Comparison of ENCODE assay signal across 25 cellular contexts in the genomic region with DNA sequence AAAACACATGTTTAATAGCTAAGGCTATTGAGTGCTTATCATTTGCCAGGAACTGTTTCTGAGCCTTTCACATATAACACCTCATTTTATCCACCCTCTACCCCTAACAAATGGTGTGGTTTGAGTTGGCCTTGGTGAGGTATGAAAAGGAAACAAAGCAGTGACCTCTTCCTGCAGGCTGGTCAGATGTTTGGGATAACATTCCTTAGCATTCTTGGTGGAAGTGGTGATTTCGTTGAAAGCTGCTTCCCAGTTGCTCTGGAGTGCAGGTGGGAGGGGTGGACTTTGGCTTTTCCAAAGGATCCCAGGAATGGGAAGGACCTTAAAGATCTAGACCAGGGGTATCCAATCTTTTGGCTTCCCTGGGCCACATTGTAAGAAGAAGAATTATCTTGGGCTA. TPM values are rescaled to one million over a fixed set of nuclear protein-coding genes. Genes with fewer than 3 reads are reported as not detected.
DNase-seq lines count a peak whose midpoint lies in the region; ATAC-seq and TF ChIP-seq lines count a peak whose summit lies in the region.
"Had no signal": no experiment of that assay in that cellular context is flagged by ENCODE, and none has a peak within 500 bp of the region (broad histone marks: within the 10 kb centered on the region; RNA-seq: fewer than 3 reads in every experiment).

No MANE protein-coding gene starts in this region.

- H2BK120ac ChIP-seq in mesendoderm (ENCODE audit: low read depth, low read length): no peak overlapping the region

- H3K36me3 ChIP-seq in mesendoderm (ENCODE audit: control insufficient read depth, insufficient read depth, low read length): no peaks in the 10 kb centered on the region
- H3K36me3 ChIP-seq: brain microvascular endothelial cell, uterus had no signal

- H2BK15ac ChIP-seq in mesendoderm (replicated peaks; ENCODE audit: low read depth): no peak overlapping the region

- peaks cover 10% of the 10 kb centered on the region for H3K4me1 ChIP-seq in mesendoderm (ENCODE audit: control insufficient read depth, low read depth, low read length)
- H3K4me1 ChIP-seq: uterus had no signal

- no peak overlapping the region for H3K27ac ChIP-seq in mesendoderm (ENCODE audit: low read depth, low read length)
- H3K27ac ChIP-seq: brain microvascular endothelial cell, epithelial cell of prostate, SK-N-MC, uterus had no signal

- H3K27me3 ChIP-seq in mesendoderm (ENCODE audit: insufficient read depth, low read length, poor library complexity): no peaks in the 10 kb centered on the region
- H3K27me3 ChIP-seq: brain microvascular endothelial cell, uterus had no signal

- H3K18ac ChIP-seq in mesendoderm (ENCODE audit: low read length): no peak overlapping the region

- H3K4me3 ChIP-seq in fibroblast of the aortic adventitia (ENCODE audit: low read depth, low read length): no peak overlapping the region
- no peak overlapping the region for H3K4me3 ChIP-seq in mesendoderm (ENCODE audit: low read length)
- H3K4me3 ChIP-seq: SK-N-MC, uterus had no signal

- H4K5ac ChIP-seq in mesendoderm (ENCODE audit: low read length): no peak overlapping the region

- H3K79me2 ChIP-seq in mesendoderm (ENCODE audit: control insufficient read depth, insufficient read depth, low read length): peaks cover 3% of the 10 kb centered on the region

- no peak overlapping the region for H2BK5ac ChIP-seq in mesendoderm (ENCODE audit: low read length)

- TF ChIP-seq CTCF in fibroblast of the aortic adventitia (IDR thresholded peaks at IDR 0.05; ENCODE audit: insufficient read depth, low read length): no peak

- no peaks in the 10 kb centered on the region for H3K36me3 Mint-ChIP-seq in activated T-cell treated with anti-CD3 and anti-CD28 coated beads, Interleukin-2, amount 50 U/mL, for 4 hours (ENCODE audit: insufficient read depth)
- H3K36me3 Mint-ChIP-seq: immature natural killer cell had no signal

- H4K8ac ChIP-seq in mesendoderm (ENCODE audit: low read depth, low read length): no peak overlapping the region

- no peak overlapping the region for H3K4ac ChIP-seq in mesendoderm (ENCODE audit: low read depth, low read length)

- H3K79me1 ChIP-seq in mesendoderm (ENCODE audit: low read length): peaks cover 7% of the 10 kb centered on the region

- no peak overlapping the region for H3K23ac ChIP-seq in mesendoderm (ENCODE audit: low read length)

- H3K27me3 Mint-ChIP-seq in activated T-cell treated with anti-CD3 and anti-CD28 coated beads, Interleukin-2, amount 50 U/mL, for 4 hours (ENCODE audit: low read depth): no peaks in the 10 kb centered on the region
- H3K27me3 Mint-ChIP-seq: CD4-positive, alpha-beta T cell; stimulated activated naive CD8-positive, alpha-beta T cell treated with anti-CD3 and anti-CD28 coated beads, Interleukin-15, amount 100 ng/mL, for 72 hours had no signal

- no peaks in the 10 kb centered on the region for H3K9me3 Mint-ChIP-seq in activated T-cell treated with anti-CD3 and anti-CD28 coated beads, Interleukin-2, amount 50 U/mL, for 4 hours
- H3K9me3 Mint-ChIP-seq: CD4-positive, alpha-beta T cell; immature natural killer cell; naive thymus-derived CD4-positive, alpha-beta T cell; stimulated activated naive CD8-positive, alpha-beta T cell treated with anti-CD3 and anti-CD28 coated beads, Interleukin-15, amount 100 ng/mL, for 72 hours had no signal

- no peaks in the 10 kb centered on the region for H3K4me1 Mint-ChIP-seq in activated T-cell treated with anti-CD3 and anti-CD28 coated beads, Interleukin-2, amount 50 U/mL, for 4 hours (ENCODE audit: low read depth)
- H3K4me1 Mint-ChIP-seq: immature natural killer cell; stimulated activated naive CD8-positive, alpha-beta T cell treated with anti-CD3 and anti-CD28 coated beads, Interleukin-15, amount 100 ng/mL, for 72 hours had no signal

- ATAC-seq in GM18907 (IDR thresholded peaks at IDR 0.05; ENCODE audit: unreplicated experiment): no peak
- ATAC-seq in activated T-cell treated with anti-CD3 and anti-CD28 coated beads, Interleukin-2, amount 50 U/mL, for 4 hours: no peak
- ATAC-seq: activated CD8-positive, alpha-beta T cell treated with anti-CD3 and anti-CD28 coated beads, Interleukin-2, amount 10 ng/mL, durations not matched to agents 7 days and 5 days; left lobe of liver; naive thymus-derived CD4-positive, alpha-beta T cell; stimulated activated naive CD8-positive, alpha-beta T cell treated with anti-CD3 and anti-CD28 coated beads, Interleukin-15, amount 100 ng/mL, for 72 hours had no signal

- peak; percentile 11 for DNase-seq in EL
- peak; percentile 39 for DNase-seq in M059J (ENCODE audit: low read depth)
- peak; percentile 60 for DNase-seq in fibroblast of the aortic adventitia (ENCODE audit: low read depth)
- peak; percentile 91 for DNase-seq in mesendoderm
- no peak for DNase-seq in activated naive CD4-positive, alpha-beta T cell (lab: John Stamatoyannopoulos, UW)
- no peak for DNase-seq in activated T-cell treated with anti-CD3 and anti-CD28 coated beads, Interleukin-2, amount 50 U/mL, for 4 hours
- DNase-seq in NCI-H2171 treated with DMSO at 0.1 percent for 48 hours (lab: John Stamatoyannopoulos, UW): no peak
- DNase-seq: activated CD8-positive, alpha-beta T cell treated with anti-CD3 and anti-CD28 coated beads, Interleukin-2, amount 10 ng/mL, durations not matched to agents 7 days and 5 days; activated effector memory CD4-positive, alpha-beta T cell treated with Interleukin-2 at 50 U/mL for 16 hours; AML-193; brain microvascular endothelial cell; CD4-positive, alpha-beta T cell; head of caudate nucleus; immature natural killer cell; MV-4-11; naive thymus-derived CD4-positive, alpha-beta T cell; NCI-H510A; nucleus accumbens; stimulated activated naive CD8-positive, alpha-beta T cell treated with anti-CD3 and anti-CD28 coated beads, Interleukin-15, amount 100 ng/mL, for 72 hours; T-helper 2 cell; uterus had no signal

- no peak overlapping the region for H3K4me3 Mint-ChIP-seq in activated T-cell treated with anti-CD3 and anti-CD28 coated beads, Interleukin-2, amount 50 U/mL, for 4 hours
- H3K4me3 Mint-ChIP-seq: activated CD8-positive, alpha-beta T cell treated with anti-CD3 and anti-CD28 coated beads, Interleukin-2, amount 10 ng/mL, durations not matched to agents 7 days and 5 days; CD4-positive, alpha-beta T cell; immature natural killer cell; naive thymus-derived CD4-positive, alpha-beta T cell; stimulated activated naive CD8-positive, alpha-beta T cell treated with anti-CD3 and anti-CD28 coated beads, Interleukin-15, amount 100 ng/mL, for 72 hours had no signal

- no peak overlapping the region for H3K4me2 ChIP-seq in mesendoderm (ENCODE audit: low read length)

- no peak overlapping the region for H2AK5ac ChIP-seq in mesendoderm (ENCODE audit: low read length)

- no CpG with 5 or more reads among the region's 1 CpG for WGBS in mesendoderm (ENCODE audit: extremely low coverage, insufficient coverage, low lambda C conversion rate)

- no peak overlapping the region for H3K9ac ChIP-seq in mesendoderm (ENCODE audit: low read length)

- H3K56ac ChIP-seq in mesendoderm (ENCODE audit: low read length): no peak overlapping the region

RNA-seq across cellular contexts. Expression of gene CARMIL1, which starts 41.3 kb away (rescaled TPM):
- 13.9 and 20.3 TPM in 2 replicates for total RNA-seq in M059J (2014; rRNA removed; shearing (Covaris generic))
- total RNA-seq in fibroblast of the aortic adventitia (ENCODE audit: low replicate concordance): 23.9 and 38.7 TPM in 2 replicates
- polyA plus RNA-seq in mesendoderm (2013, experiment 1 of 2): 15.5 TPM
- 18.4 TPM for polyA plus RNA-seq in mesendoderm (2013, experiment 2 of 2)
- 1 to 10 TPM; 1.2 to 1.9 (median 1.2) TPM for total RNA-seq in activated T-cell treated with anti-CD3 and anti-CD28 coated beads, Interleukin-2, amount 50 U/mL, for 4 hours

Comparison
In these comparisons a context has a peak if more than half of its experiments do, and no peak if none do; other contexts are left out.
1. DNase-seq: peak in EL (single experiment), M059J (single experiment), fibroblast of the aortic adventitia (single experiment) and mesendoderm (single experiment); none in activated naive CD4-positive, alpha-beta T cell (0 of 4), activated T-cell treated with anti-CD3 and anti-CD28 coated beads, Interleukin-2, amount 50 U/mL, for 4 hours (single experiment) and NCI-H2171 treated with DMSO at 0.1 percent for 48 hours (single experiment).